ENCODE assay signal across 10 cellular contexts in the genomic region with DNA sequence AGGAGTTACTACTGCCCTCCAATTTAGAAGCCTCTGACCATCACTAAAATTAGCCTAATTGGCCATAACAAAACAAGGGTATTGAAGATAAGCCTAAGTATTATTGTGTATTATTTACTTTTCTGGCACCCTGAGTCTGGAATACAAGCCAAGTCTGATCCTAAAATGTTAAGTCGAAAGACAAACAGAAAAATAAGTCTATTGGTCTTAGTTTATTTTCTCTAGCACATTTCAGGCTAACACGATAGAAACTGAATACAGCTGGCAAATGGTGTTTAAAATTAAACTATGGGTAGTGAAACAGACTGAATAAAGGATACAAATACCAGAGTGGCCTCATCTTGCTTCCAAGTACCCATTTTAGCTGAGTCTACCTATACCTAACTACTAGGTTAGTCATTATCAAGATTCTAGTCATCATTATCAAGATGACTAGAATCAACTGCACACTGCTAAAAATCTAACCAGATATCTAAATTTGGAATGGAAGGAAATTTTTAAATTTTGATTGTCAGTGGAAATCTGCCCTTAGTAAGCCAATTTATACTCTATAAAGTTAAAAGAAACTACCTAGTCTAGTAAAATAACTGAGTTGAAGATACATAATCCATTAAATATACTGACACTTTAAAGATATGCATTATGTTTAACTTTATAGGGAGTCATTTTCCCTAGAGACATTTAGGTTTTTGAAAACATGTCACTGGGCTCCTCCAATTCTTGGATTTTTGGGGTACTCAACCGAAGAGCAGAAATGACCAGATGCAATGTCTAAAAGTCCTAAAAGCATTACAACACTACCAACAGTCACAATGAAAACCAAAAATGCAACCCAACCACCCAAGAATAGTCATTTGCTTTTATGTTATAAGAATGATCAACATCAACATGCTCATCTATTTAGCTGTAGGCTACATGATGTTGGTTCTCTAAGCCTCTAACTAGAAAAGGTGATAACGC.
DNase-seq lines count a peak whose midpoint lies in the region; ATAC-seq, FAIRE-seq and TF ChIP-seq lines count a peak whose summit lies in the region.
"Had no signal": no experiment of that assay in that cellular context is flagged by ENCODE, and none has a peak within 500 bp of the region (broad histone marks: within the 10 kb centered on the region; RNA-seq: fewer than 3 reads in every experiment).

No MANE protein-coding gene starts in this region.

- no peak for TF ChIP-seq EP300 in A549 (IDR thresholded peaks at IDR 0.05)

- peak; percentile 46 for FAIRE-seq in A549 (lab: Jason Lieb, UNC)

- H3K36me3 ChIP-seq in right atrium auricular region, result no peaks in the 10 kb centered on the region

- DNase-seq in A549 (ENCODE audit: low read depth in 1 of 2, low spot score in 1 of 2), result no peak
- no peak for DNase-seq in right atrium auricular region (ENCODE audit: low spot score)
- DNase-seq in lower leg skin (ENCODE audit: low spot score in 2 of 2), result no peak
- DNase-seq in naive thymus-derived CD8-positive, alpha-beta T cell, result no peak
- no peak for DNase-seq in dermis blood vessel endothelial cell
- no peak for DNase-seq in stimulated activated CD4-positive, alpha-beta T cell treated with anti-CD3 and anti-CD28 coated beads, Interleukin-4, amount 100 ng/mL, for 1 hour
- DNase-seq: DMS53 had no signal

- peaks cover 0 to 31% (median 0%) of the 10 kb centered on the region in 3 donors for H3K36me3 Mint-ChIP-seq in naive thymus-derived CD8-positive, alpha-beta T cell

- H3K9me3 ChIP-seq in A549, result no peaks in the 10 kb centered on the region
- no peaks in the 10 kb centered on the region for H3K9me3 ChIP-seq in right atrium auricular region

- no peak for TF ChIP-seq RAD21 in A549 (conservative IDR thresholded peaks at IDR 0.05 in 1 of 2, IDR thresholded peaks at IDR 0.05 in 1 of 2)

- no peak overlapping the region for H3K4me3 Mint-ChIP-seq in naive thymus-derived CD8-positive, alpha-beta T cell

- intact Hi-C loops in lower leg skin (cut with DNase I; ENCODE audit: low total_unique reads), result no loop called here

- POLR2A ChIA-PET in A549 (lab: Yijun Ruan, JAX), result no interaction called here
- POLR2A ChIA-PET in naive thymus-derived CD8-positive, alpha-beta T cell (lab: Charles Lee), result no interaction called here

- peak overlapping the region; percentile 13; the same call in 2 of the 3 replicates for H3K4me2 ChIP-seq in A549

- CTCF ChIA-PET in A549 (lab: Yijun Ruan, JAX), result interaction anchor here (0.6 to 1.3 kb wide), 2 partner anchors 132 to 389 kb away, joined by 3 read pairs; no protein-coding TSS in a partner anchor

- TF ChIP-seq POLR2A in A549 (IDR thresholded peaks at IDR 0.05; ENCODE audit: low read length) (no peak), lower leg skin (IDR thresholded peaks at IDR 0.05) (no peak)

- no peaks in the 10 kb centered on the region for H3K27me3 Mint-ChIP-seq in naive thymus-derived CD8-positive, alpha-beta T cell

- no peak overlapping the region for H3K27ac Mint-ChIP-seq in naive thymus-derived CD8-positive, alpha-beta T cell

- H3K4me1 Mint-ChIP-seq in naive thymus-derived CD8-positive, alpha-beta T cell, result peaks cover 2 to 12% (median 6%) of the 10 kb centered on the region in 4 donors

- no peaks in the 10 kb centered on the region for H3K27me3 ChIP-seq in right atrium auricular region

- peaks cover 25% of the 10 kb centered on the region for H3K4me1 ChIP-seq in A549
- H3K4me1 ChIP-seq in right atrium auricular region, result peaks cover 0 to 26% of the 10 kb centered on the region in 2 donors

- peak overlapping the region in 1 of 2 experiments; percentile 2; a peak in 1 of 6 replicates for H3K27ac ChIP-seq in A549
- peak overlapping the region; percentile 36 to 56 for H3K27ac ChIP-seq in right atrium auricular region

- TF ChIP-seq CTCF in A549 (IDR thresholded peaks at IDR 0.05) (no peak), right atrium auricular region (IDR thresholded peaks at IDR 0.05) (no peak), lower leg skin (IDR thresholded peaks at IDR 0.05) (no peak)

- 84% methylated on average over 4 of the region's 4 CpGs for WGBS in A549 (ENCODE audit: missing lambda C conversion rate)
- WGBS in lower leg skin, 2 donors, result 79 to 85% methylated on average over 4 of the region's 4 CpGs

- ATAC-seq in A549 (no peak; a peak in 1 of 6 replicates), GM19324 (IDR thresholded peaks at IDR 0.05; ENCODE audit: low FRiP score, unreplicated experiment) (peak; percentile 51), HG03066 (IDR thresholded peaks at IDR 0.05; ENCODE audit: low read depth, unreplicated experiment) (peak; percentile 42)
- ATAC-seq in naive thymus-derived CD8-positive, alpha-beta T cell, result no peak

- H3K4me3 ChIP-seq in A549 (no peak overlapping the region), right atrium auricular region (no peak overlapping the region), lower leg skin (ENCODE audit: low read depth, poor library complexity, severe bottlenecking) (no peak overlapping the region)
- H3K4me3 ChIP-seq: lung had no signal

- H3K9me3 Mint-ChIP-seq in naive thymus-derived CD8-positive, alpha-beta T cell, result no peaks in the 10 kb centered on the region

TF ChIP-seq in A549, 52 proteins besides CTCF, POLR2A, EP300 and RAD21:
- no peak for TF ChIP-seq HES2 (IDR thresholded peaks at IDR 0.05)
- TF ChIP-seq GATA3 (IDR thresholded peaks at IDR 0.05; ENCODE audit: borderline replicate concordance), result no peak
- TF ChIP-seq PHF8 (IDR thresholded peaks at IDR 0.05; ENCODE audit: borderline replicate concordance, low read depth), result no peak
- TF ChIP-seq HOXB13 (CRISPR knock-in tag; IDR thresholded peaks at IDR 0.05; ENCODE audit: low read depth), result no peak

Comparison
In these comparisons a context has a peak if more than half of its experiments do, and no peak if none do; other contexts are left out.
1. ATAC-seq: peak in GM19324 (single experiment) and HG03066 (single experiment); none in A549 (0 of 2) and naive thymus-derived CD8-positive, alpha-beta T cell (0 of 2).